22 cellular contexts compared by ENCODE assay signal in genomic region chr6:92977018-92977417, GRCh38.
DNase-seq lines count a peak whose midpoint lies in the region; ATAC-seq and TF ChIP-seq lines count a peak whose summit lies in the region.
"Had no signal": no experiment of that assay in that cellular context is flagged by ENCODE, and none has a peak within 500 bp of the region (broad histone marks: within the 10 kb centered on the region; RNA-seq: fewer than 3 reads in every experiment).

No MANE protein-coding gene starts in this region.

- no peak overlapping the region for H3K27ac ChIP-seq in right lobe of liver
- H3K27ac ChIP-seq: BLaER1 treated with 17β-estradiol and CSF1 and Interleukin-3, amounts not matched to agents 10 nM and 100 nM had no signal

- intact Hi-C loops in right lobe of liver (cut with DNase I): no loop called here

- ATAC-seq in GM18858 (IDR thresholded peaks at IDR 0.05; ENCODE audit: unreplicated experiment) (peak; percentile 68), HG02759 (IDR thresholded peaks at IDR 0.05; ENCODE audit: unreplicated experiment) (peak; percentile 69), HG03432 (IDR thresholded peaks at IDR 0.05; ENCODE audit: unreplicated experiment) (peak; percentile 78), right lobe of liver (no peak), HG02884 (IDR thresholded peaks at IDR 0.05; ENCODE audit: unreplicated experiment) (no peak)

- 22% methylated on average over 1 of the region's 1 CpG for WGBS in right lobe of liver (ENCODE audit: insufficient coverage, low coverage, low lambda C conversion rate, missing lambda C conversion rate)

- H3K36me3 ChIP-seq in right lobe of liver: no peaks in the 10 kb centered on the region
- H3K36me3 ChIP-seq: BLaER1 treated with 17β-estradiol and CSF1 and Interleukin-3, amounts not matched to agents 10 nM and 100 nM; HAP-1; MG63 had no signal

- TF ChIP-seq CTCF in right lobe of liver (IDR thresholded peaks at IDR 0.05): no peak

- H3K4me1 ChIP-seq in right lobe of liver: no peaks in the 10 kb centered on the region
- H3K4me1 ChIP-seq: BLaER1 treated with 17β-estradiol and CSF1 and Interleukin-3, amounts not matched to agents 10 nM and 100 nM; HAP-1 had no signal

- DNase-seq in kidney tubule cell (ENCODE audit: low spot score) (peak; percentile 35), right lobe of liver (no peak), activated gamma-delta T cell treated with Interleukin-2 at 50 U/mL for 16 hours (no peak), T-helper 1 cell (no peak)
- DNase-seq: CD8-positive, alpha-beta memory T cell; DMS79; Karpas-422; MG63; NCI-H1092; NCI-H1436 treated with DMSO at 0.1 percent for 48 hours; NCI-H2029 treated with DMSO at 0.1 percent for 48 hours; NCI-H2171 treated with DMSO at 0.1 percent for 48 hours; NCI-H446 treated with DMSO at 0.1 percent for 48 hours; NK-92 treated with Interleukin-12 subunit alpha and Interleukin-12 subunit beta, amount 100 ng/mL, for 24 hours; Right ventricle myocardium superior; SW 1271 had no signal

- no peaks in the 10 kb centered on the region for H3K9me3 ChIP-seq in right lobe of liver
- H3K9me3 ChIP-seq: BLaER1 treated with 17β-estradiol and CSF1 and Interleukin-3, amounts not matched to agents 10 nM and 100 nM; HAP-1; MG63 had no signal

- H3K27me3 ChIP-seq in right lobe of liver: no peaks in the 10 kb centered on the region
- H3K27me3 ChIP-seq: BLaER1 treated with 17β-estradiol and CSF1 and Interleukin-3, amounts not matched to agents 10 nM and 100 nM; MG63 had no signal

- no peak overlapping the region for H3K4me3 ChIP-seq in right lobe of liver
- H3K4me3 ChIP-seq: BLaER1 treated with 17β-estradiol and CSF1 and Interleukin-3, amounts not matched to agents 10 nM and 100 nM; HAP-1; MG63 had no signal

- TF ChIP-seq POLR2A in right lobe of liver (IDR thresholded peaks at IDR 0.05): no peak

Comparison
In these comparisons a context has a peak if more than half of its experiments do, and no peak if none do; other contexts are left out.
1. ATAC-seq: peak in GM18858 (single experiment), HG02759 (single experiment) and HG03432 (single experiment); none in right lobe of liver (0 of 4) and HG02884 (single experiment).